Comparison of ENCODE assay signal across 18 cellular contexts in genomic region chr2:20612835-20613341, GRCh38. TPM values are rescaled to one million over a fixed set of nuclear protein-coding genes. Genes with fewer than 3 reads are reported as not detected.
DNase-seq lines count a peak whose midpoint lies in the region; ATAC-seq, FAIRE-seq and TF ChIP-seq lines count a peak whose summit lies in the region.
"Had no signal": no experiment of that assay in that cellular context is flagged by ENCODE, and none has a peak within 500 bp of the region (broad histone marks: within the 10 kb centered on the region; RNA-seq: fewer than 3 reads in every experiment).

No MANE protein-coding gene starts in this region.

- H3K27me3 ChIP-seq in heart right ventricle (no peaks in the 10 kb centered on the region), liver (ENCODE audit: control insufficient read depth in 4 of 4, insufficient read depth in 4 of 4, low read length in 3 of 4) (no peaks in the 10 kb centered on the region)

- TF ChIP-seq CTCF in heart right ventricle (IDR thresholded peaks at IDR 0.05), result no peak
- TF ChIP-seq CTCF in liver (IDR thresholded peaks at IDR 0.05; ENCODE audit: low read depth, low read length, missing input control), result no peak

- no peak for TF ChIP-seq RAD21 in liver (IDR thresholded peaks at IDR 0.05)

- FAIRE-seq in GM12891 (lab: Jason Lieb, UNC), result no peak
- FAIRE-seq: GM12878 had no signal

- no peak for TF ChIP-seq POLR2A in GM12891 (IDR thresholded peaks at IDR 0.05; ENCODE audit: low read depth, low read length)

- DNase-seq in heart right ventricle (no peak), Right ventricle myocardium superior (no peak), sciatic nerve (ENCODE audit: low spot score) (peak; percentile 8), NCI-H2107 treated with DMSO at 0.1 percent for 48 hours (lab: John Stamatoyannopoulos, UW; ENCODE audit: unreplicated experiment) (no peak), GM12891 (ENCODE audit: insufficient read length, low spot score) (no peak)
- DNase-seq: activated CD4-positive, alpha-beta T cell treated with anti-CD3 and anti-CD28 coated beads for 4 hours; activated gamma-delta T cell treated with Interleukin-2 at 50 U/mL for 16 hours; amniotic stem cell; GF-D8; GM23248; stimulated activated CD4-positive, alpha-beta T cell treated with anti-CD3 and anti-CD28 coated beads, Interleukin-2, amount 100 ng/mL, for 48 hours; SW 1271 had no signal

- 51 to 61% methylated on average over 5 of the region's 5 CpGs for WGBS in heart right ventricle, 2 donors
- 84% methylated on average over 5 of the region's 5 CpGs for WGBS in liver

- no peak overlapping the region for H3K9ac ChIP-seq in liver (ENCODE audit: low read depth in 1 of 2, low read length in 2 of 2)
- H3K9ac ChIP-seq: GM23248 had no signal

- H3K4me3 ChIP-seq in heart right ventricle (no peak overlapping the region), liver (ENCODE audit: low read depth in 1 of 3, low read length in 3 of 3) (no peak overlapping the region)
- H3K4me3 ChIP-seq: GM12878, GM23248 had no signal

- intact Hi-C loops in heart right ventricle (cut with DNase I) (loop anchor here in 2 of 10 donors (5.0 kb wide), 2 partner anchors 36 to 81 kb away; no protein-coding TSS in a partner anchor), Right ventricle myocardium superior (cut with DNase I) (no loop called here), sciatic nerve (cut with DNase I) (no loop called here)

- H3K36me3 ChIP-seq in heart right ventricle (no peaks in the 10 kb centered on the region), liver (ENCODE audit: control insufficient read depth in 4 of 4, insufficient read depth in 3 of 4, low read depth in 1 of 4, low read length in 3 of 4) (no peaks in the 10 kb centered on the region)

- peak overlapping the region; percentile 1 to 98 (median 94) for H3K27ac ChIP-seq in heart right ventricle
- peak overlapping the region; percentile 5 to 22 for H3K27ac ChIP-seq in liver (ENCODE audit: low read depth in 1 of 2, low read length in 2 of 2)
- H3K27ac ChIP-seq: GM23248, HL-60 had no signal

- ATAC-seq in heart right ventricle, result no peak
- ATAC-seq in Right ventricle myocardium superior (ENCODE audit: poor library complexity), result no peak
- no peak for ATAC-seq in sciatic nerve
- no peak for ATAC-seq in HG03442 (IDR thresholded peaks at IDR 0.05; ENCODE audit: unreplicated experiment)
- no peak for ATAC-seq in GM19324 (IDR thresholded peaks at IDR 0.05; ENCODE audit: low FRiP score, unreplicated experiment)
- ATAC-seq: GM12878 had no signal

- H3K9me3 ChIP-seq in heart right ventricle, result no peaks in the 10 kb centered on the region
- H3K9me3 ChIP-seq in liver (ENCODE audit: control insufficient read depth in 4 of 4, low read length in 3 of 4), result no peaks in the 10 kb centered on the region

- H3K4me1 ChIP-seq in heart right ventricle, result peaks cover 60 to 96% (median 92%) of the 10 kb centered on the region in 9 donors
- peaks cover 18 to 52% (median 29%) of the 10 kb centered on the region in 4 donors for H3K4me1 ChIP-seq in liver (ENCODE audit: control insufficient read depth in 4 of 4, insufficient read depth in 4 of 4, low read length in 3 of 4)

TF ChIP-seq in liver, 16 proteins besides CTCF, POLR2A, EP300 and RAD21 (continues in another document):
- TF ChIP-seq JUND (IDR thresholded peaks at IDR 0.05) (no peak), NR2F2 (IDR thresholded peaks at IDR 0.05) (no peak), YY1 (IDR thresholded peaks at IDR 0.05) (no peak), GABPA (IDR thresholded peaks at IDR 0.05 in 1 of 2, conservative IDR thresholded peaks at IDR 0.05 in 1 of 2) (no peak), RXRA (IDR thresholded peaks at IDR 0.05) (no peak), HNF4A (conservative IDR thresholded peaks at IDR 0.05) (no peak), FOXA2 (IDR thresholded peaks at IDR 0.05) (no peak)
- TF ChIP-seq, protein P1, sequence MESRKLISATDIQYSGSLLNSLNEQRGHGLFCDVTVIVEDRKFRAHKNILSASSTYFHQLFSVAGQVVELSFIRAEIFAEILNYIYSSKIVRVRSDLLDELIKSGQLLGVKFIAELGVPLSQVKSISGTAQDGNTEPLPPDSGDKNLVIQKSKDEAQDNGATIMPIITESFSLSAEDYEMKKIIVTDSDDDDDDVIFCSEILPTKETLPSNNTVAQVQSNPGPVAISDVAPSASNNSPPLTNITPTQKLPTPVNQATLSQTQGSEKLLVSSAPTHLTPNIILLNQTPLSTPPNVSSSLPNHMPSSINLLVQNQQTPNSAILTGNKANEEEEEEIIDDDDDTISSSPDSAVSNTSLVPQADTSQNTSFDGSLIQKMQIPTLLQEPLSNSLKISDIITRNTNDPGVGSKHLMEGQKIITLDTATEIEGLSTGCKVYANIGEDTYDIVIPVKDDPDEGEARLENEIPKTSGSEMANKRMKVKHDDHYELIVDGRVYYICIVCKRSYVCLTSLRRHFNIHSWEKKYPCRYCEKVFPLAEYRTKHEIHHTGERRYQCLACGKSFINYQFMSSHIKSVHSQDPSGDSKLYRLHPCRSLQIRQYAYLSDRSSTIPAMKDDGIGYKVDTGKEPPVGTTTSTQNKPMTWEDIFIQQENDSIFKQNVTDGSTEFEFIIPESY (IDR thresholded peaks at IDR 0.05), result no peak
- TF ChIP-seq, protein P2, sequence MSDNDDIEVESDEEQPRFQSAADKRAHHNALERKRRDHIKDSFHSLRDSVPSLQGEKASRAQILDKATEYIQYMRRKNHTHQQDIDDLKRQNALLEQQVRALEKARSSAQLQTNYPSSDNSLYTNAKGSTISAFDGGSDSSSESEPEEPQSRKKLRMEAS (IDR thresholded peaks at IDR 0.05), result no peak

TF ChIP-seq in GM12891, 5 proteins besides CTCF, POLR2A, EP300 and RAD21:
- TF ChIP-seq SPI1 (IDR thresholded peaks at IDR 0.05; ENCODE audit: low read depth, low read length) (no peak), POLR2AphosphoS5 (IDR thresholded peaks at IDR 0.05; ENCODE audit: low read depth, low read length) (no peak), TAF1 (IDR thresholded peaks at IDR 0.05; ENCODE audit: low read depth, low read length) (no peak)
TF ChIP-seq in GM12891: peak in this region for 0.

RNA-seq across cellular contexts. Expression of gene HS1BP3, which starts 38.0 kb away (rescaled TPM):
- total RNA-seq in heart right ventricle (10 to 100 TPM; 11.3 to 26.3 (median 16.1) TPM), Right ventricle myocardium superior (19.7 TPM), liver (10 to 100 TPM in 1 of 2 donors, 1 to 10 TPM in 1; 7.7 to 14.1 TPM), sciatic nerve (23.2 TPM)
- polyA plus RNA-seq in heart right ventricle (10 to 100 TPM; 16.8 to 24.6 TPM), liver (10 to 100 TPM in 1 of 2 donors, 1 to 10 TPM in 1; 7.8 to 15.4 TPM)
- 6.6 TPM for polyA plus RNA-seq in GM12891 (2012; ENCODE audit: low read depth, missing spikeins)

RNA-seq across cellular contexts. Expression of gene GDF7, which starts 54.1 kb away (rescaled TPM):
- 1 to 10 TPM in 1 of 10 donors, under 1 TPM in 9; 0.10 to 1.2 (median 0.66) TPM for total RNA-seq in heart right ventricle
- under 1 TPM; 0.17 to 0.37 TPM for polyA plus RNA-seq in heart right ventricle
- total RNA-seq in Right ventricle myocardium superior, result 0.38 TPM
- 1 to 10 TPM; 5.0 to 7.2 TPM for total RNA-seq in liver
- polyA plus RNA-seq in liver, result 1 to 10 TPM in 1 of 2 donors, under 1 TPM in 1; 0.89 to 1.6 TPM
- total RNA-seq in sciatic nerve, result 7.6 TPM
- polyA plus RNA-seq in GM12891 (2012; ENCODE audit: low read depth, missing spikeins), result 0.12 TPM
- total RNA-seq: GM23248 had no signal
- polyA plus RNA-seq: CD14-positive monocyte had no signal
